ENCODE assay signal across 10 cellular contexts in genomic region chr1:41486053-41486891, GRCh38. TPM values are rescaled to one million over a fixed set of nuclear protein-coding genes. Genes with fewer than 3 reads are reported as not detected.
DNase-seq lines count a peak whose midpoint lies in the region; ATAC-seq, FAIRE-seq and TF ChIP-seq lines count a peak whose summit lies in the region.
"Had no signal": no experiment of that assay in that cellular context is flagged by ENCODE, and none has a peak within 500 bp of the region (broad histone marks: within the 10 kb centered on the region; RNA-seq: fewer than 3 reads in every experiment).

No MANE protein-coding gene starts in this region.

- DNase-seq in NOMO-1 treated with DMSO at 0.1 percent for 48 hours (lab: John Stamatoyannopoulos, UW; ENCODE audit: unreplicated experiment) (peak; percentile 40), NOMO-1 treated with dmso at 0.1 percent for 144 hours (lab: John Stamatoyannopoulos, UW; ENCODE audit: unreplicated experiment) (no peak), Kasumi-1 (lab: John Stamatoyannopoulos, UW) (peak; percentile 19 to 21), endothelial cell of umbilical vein (ENCODE audit: low read depth, low spot score) (no peak), sigmoid colon (no peak), germinal center (ENCODE audit: low spot score) (no peak), DMS 273 (lab: John Stamatoyannopoulos, UW; ENCODE audit: unreplicated experiment) (no peak)
- DNase-seq: activated naive CD8-positive, alpha-beta T cell treated with anti-CD3 and anti-CD28 coated beads, Interleukin-2, amount 10 ng/mL, durations not matched to agents 7 days and 5 days had no signal

- no peak overlapping the region for H2AFZ ChIP-seq in endothelial cell of umbilical vein (ENCODE audit: low read depth, low read length)

- H3K36me3 ChIP-seq in endothelial cell of umbilical vein (ENCODE audit: control insufficient read depth in 2 of 2, extremely low read depth in 1 of 2, insufficient read depth in 2 of 2, low read length in 2 of 2) (no peaks in the 10 kb centered on the region), sigmoid colon (no peaks in the 10 kb centered on the region)

- TF ChIP-seq CTCF in endothelial cell of umbilical vein (IDR thresholded peaks at IDR 0.05; ENCODE audit: extremely low read depth in 1 of 2, insufficient read depth in 1 of 2, low read depth in 1 of 2, low read length in 2 of 2) (no peak), sigmoid colon (IDR thresholded peaks at IDR 0.05) (no peak)

- no peak for FAIRE-seq in endothelial cell of umbilical vein (lab: Jason Lieb, UNC)

- dilution Hi-C loops in endothelial cell of umbilical vein (cut with MboI; ENCODE audit: extremely low pct_ligation_motif_present, low sequenced_read_pairs) = no loop called here

- H3K27ac ChIP-seq in endothelial cell of umbilical vein (ENCODE audit: insufficient read depth, low read depth, low read length) = no peak overlapping the region
- H3K27ac ChIP-seq in sigmoid colon = peak overlapping the region in 3 of 4 donors; percentile 17 to 81 (median 69)

- no peaks in the 10 kb centered on the region for H3K79me2 ChIP-seq in endothelial cell of umbilical vein (ENCODE audit: control insufficient read depth, insufficient read depth, low read length)

- intact Hi-C loops in endothelial cell of umbilical vein (cut with micrococcal nuclease) = no loop called here
- intact Hi-C loops in sigmoid colon (cut with DNase I) = no loop called here

- POLR2A ChIA-PET in endothelial cell of umbilical vein (lab: Charles Lee) = no interaction called here

- TF ChIP-seq EP300 in sigmoid colon (IDR thresholded peaks at IDR 0.05) = no peak

- H3K9me3 ChIP-seq in endothelial cell of umbilical vein (replicated peaks; ENCODE audit: control insufficient read depth, insufficient read depth, low read length) (no peaks in the 10 kb centered on the region), sigmoid colon (no peaks in the 10 kb centered on the region)

- no peaks in the 10 kb centered on the region for H3K9me1 ChIP-seq in endothelial cell of umbilical vein (replicated peaks; ENCODE audit: control insufficient read depth, extremely low read depth, insufficient read depth, low read length)

- no TSS peak for BruUV-seq in endothelial cell of umbilical vein (replicated peaks; lab: Mats Ljungman, UMichigan)

- H3K27me3 ChIP-seq in endothelial cell of umbilical vein (ENCODE audit: control insufficient read depth in 2 of 2, insufficient read depth in 2 of 2, low read length in 2 of 2) (peaks cover 0 to 4% of the 10 kb centered on the region in 2 experiments), sigmoid colon (no peaks in the 10 kb centered on the region)

- H3K4me3 ChIP-seq in endothelial cell of umbilical vein (replicated peaks in 1 of 3; ENCODE audit: insufficient read depth in 1 of 3, low read depth in 1 of 3, low read length in 3 of 3) = no peak overlapping the region
- peak overlapping the region in 1 of 4 donors; percentile 18 for H3K4me3 ChIP-seq in sigmoid colon

- no peak overlapping the region for H3K4me2 ChIP-seq in endothelial cell of umbilical vein (ENCODE audit: insufficient read depth, low read length)

- H4K20me1 ChIP-seq in endothelial cell of umbilical vein (replicated peaks; ENCODE audit: control insufficient read depth, extremely low read depth, insufficient read depth, low read length) = no peaks in the 10 kb centered on the region

- TF ChIP-seq POLR2A in endothelial cell of umbilical vein (IDR thresholded peaks at IDR 0.05; ENCODE audit: low read depth, low read length) (no peak), sigmoid colon (IDR thresholded peaks at IDR 0.05) (no peak)

- no peak overlapping the region for H3K9ac ChIP-seq in endothelial cell of umbilical vein (replicated peaks; ENCODE audit: extremely low read depth, insufficient read depth, low read length)

- 46 to 64% methylated on average over 20 of the region's 20 CpGs for WGBS in sigmoid colon, 2 donors

- no peak for ATAC-seq in GM21737 (IDR thresholded peaks at IDR 0.05; ENCODE audit: unreplicated experiment)

- CTCF ChIA-PET in endothelial cell of umbilical vein (lab: Charles Lee) = interaction anchor here (0.6 to 0.9 kb wide), 3 partner anchors 10 to 54 kb away, joined by 3 read pairs; no protein-coding TSS in a partner anchor

- peaks cover 17% of the 10 kb centered on the region for H3K4me1 ChIP-seq in endothelial cell of umbilical vein (ENCODE audit: control insufficient read depth, extremely low read depth, insufficient read depth, low read length)
- peaks cover 0 to 68% (median 61%) of the 10 kb centered on the region in 4 donors for H3K4me1 ChIP-seq in sigmoid colon

TF ChIP-seq in endothelial cell of umbilical vein, 7 proteins besides CTCF, POLR2A, EP300 and RAD21:
- no peak for TF ChIP-seq FOS (IDR thresholded peaks at IDR 0.05; ENCODE audit: borderline replicate concordance, insufficient read depth, low read length)
- peak; percentile 35 for TF ChIP-seq EZH2 (IDR thresholded peaks at IDR 0.05; ENCODE audit: borderline replicate concordance, low read depth, low read length, severe bottlenecking)

RNA-seq across cellular contexts. Expression of gene EDN2, which starts 1.8 kb away (rescaled TPM):
- total RNA-seq in endothelial cell of umbilical vein (not detected in 2 replicates), sigmoid colon (1 to 10 TPM in 1 of 4 donors, not detected in 3; 2.2 TPM)
- polyA plus RNA-seq in endothelial cell of umbilical vein (not detected in 2 replicates), sigmoid colon (1 to 10 TPM in 1 of 3 donors, under 1 TPM in 2; 0.57 to 4.8 (median 0.92) TPM)
- 0.09 TPM in 1 of 2 replicates, not detected in the other for polyA plus RNA-seq in endothelial cell of umbilical vein (2011; cell fraction: cytosol; rRNA removed)
- polyA plus RNA-seq in endothelial cell of umbilical vein (2011; cell fraction: nucleus; rRNA removed) = not detected in 2 replicates
- polyA plus RNA-seq in endothelial cell of umbilical vein (2012) = not detected in 2 replicates
- not detected in 2 replicates for polyA minus RNA-seq in endothelial cell of umbilical vein
- 1.6 TPM for polyA minus RNA-seq in endothelial cell of umbilical vein (2011; cell fraction: cytosol; rRNA and poly(A)+ RNA removed)
- polyA minus RNA-seq in endothelial cell of umbilical vein (2011; cell fraction: nucleus; rRNA and poly(A)+ RNA removed) = not detected in 2 replicates
- total RNA-seq: activated naive CD8-positive, alpha-beta T cell treated with anti-CD3 and anti-CD28 coated beads, Interleukin-2, amount 10 ng/mL, durations not matched to agents 7 days and 5 days; T-helper 1 cell treated with Interleukin-12 subunit alpha and Interleukin-12 subunit beta and Interleukin-4 antibody, amounts not matched to agents 30 ng/mL and 1 ng/mL, for 36 hours had no signal

Comparison
In these comparisons a context has a peak if more than half of its experiments do, and no peak if none do; other contexts are left out.
1. DNase-seq: peak in NOMO-1 treated with DMSO at 0.1 percent for 48 hours (single experiment) and Kasumi-1 (2 of 2); none in NOMO-1 treated with dmso at 0.1 percent for 144 hours (single experiment), endothelial cell of umbilical vein (single experiment), sigmoid colon (single experiment), germinal center (single experiment) and DMS 273 (single experiment).